16 cellular contexts compared by ENCODE assay signal in genomic region chr11:26828291-26828690, GRCh38.
DNase-seq lines count a peak whose midpoint lies in the region; ATAC-seq and TF ChIP-seq lines count a peak whose summit lies in the region.
"Had no signal": no experiment of that assay in that cellular context is flagged by ENCODE, and none has a peak within 500 bp of the region (broad histone marks: within the 10 kb centered on the region; RNA-seq: fewer than 3 reads in every experiment).

No MANE protein-coding gene starts in this region.

- H3K4ac ChIP-seq in trophoblast cell (ENCODE audit: low read depth, low read length), result no peak overlapping the region

- H2BK120ac ChIP-seq in trophoblast cell (ENCODE audit: insufficient read depth, low read length, poor library complexity), result no peak overlapping the region

- H3K9me3 ChIP-seq in body of pancreas, result peaks cover 0 to 14% (median 0%) of the 10 kb centered on the region in 3 donors
- peaks cover 7% of the 10 kb centered on the region for H3K9me3 ChIP-seq in trophoblast cell (ENCODE audit: insufficient read depth, low read depth, low read length)

- no peak overlapping the region for H2AFZ ChIP-seq in trophoblast cell (ENCODE audit: insufficient read depth, low read length, poor library complexity)

- peaks cover 3% of the 10 kb centered on the region for H3K79me1 ChIP-seq in trophoblast cell (ENCODE audit: low read length)

- H3K27ac ChIP-seq in body of pancreas (peak overlapping the region in 3 of 4 donors; percentile 49 to 68 (median 60)), trophoblast cell (ENCODE audit: low read depth, low read length) (peak overlapping the region; percentile 80)

- TF ChIP-seq POLR2A in body of pancreas (IDR thresholded peaks at IDR 0.05), result no peak

- DNase-seq in body of pancreas (no peak), left kidney (ENCODE audit: low read depth, low spot score) (peak; percentile 7), trophoblast cell (no peak), putamen (ENCODE audit: low spot score) (no peak), pons (ENCODE audit: low spot score) (no peak), HK-2 (ENCODE audit: unreplicated experiment) (no peak)
- DNase-seq: Calu3; CD4-positive, alpha-beta memory T cell; HFFc6; NCI-H1105; NCI-H1694 treated with DMSO at 0.1 percent for 48 hours; NCI-H2107; NCI-H2227 treated with DMSO at 0.1 percent for 48 hours; NCI-H524 treated with DMSO at 0.1 percent for 48 hours had no signal

- no peak overlapping the region for H2BK5ac ChIP-seq in trophoblast cell (ENCODE audit: low read depth, low read length, poor library complexity)

- no peak overlapping the region for H3K9ac ChIP-seq in trophoblast cell (ENCODE audit: low read length)

- no peak for TF ChIP-seq CTCF in body of pancreas (IDR thresholded peaks at IDR 0.05)

- H3K36me3 ChIP-seq in body of pancreas (replicated peaks in 1 of 2; ENCODE audit: insufficient read depth in 1 of 2, low read depth in 2 of 2) (no peaks in the 10 kb centered on the region), trophoblast cell (ENCODE audit: control insufficient read depth in 1 of 2, insufficient read depth in 2 of 2, low read length in 2 of 2) (no peaks in the 10 kb centered on the region)

- H3K4me2 ChIP-seq in trophoblast cell (ENCODE audit: low read length), result no peak overlapping the region

- H3K4me3 ChIP-seq in body of pancreas (no peak overlapping the region), trophoblast cell (ENCODE audit: low read depth, low read length) (no peak overlapping the region)

- H3K18ac ChIP-seq in trophoblast cell (ENCODE audit: low read length), result no peak overlapping the region

- peaks cover 11% of the 10 kb centered on the region for H3K4me1 ChIP-seq in body of pancreas
- no peaks in the 10 kb centered on the region for H3K4me1 ChIP-seq in trophoblast cell (ENCODE audit: control insufficient read depth in 1 of 2, insufficient read depth in 2 of 2, low read length in 2 of 2)

- H4K12ac ChIP-seq in trophoblast cell (ENCODE audit: low read depth, low read length), result no peak overlapping the region

- H3K23ac ChIP-seq in trophoblast cell (ENCODE audit: low read length), result no peak overlapping the region

- no peak overlapping the region for H4K8ac ChIP-seq in trophoblast cell (ENCODE audit: low read depth, low read length)

- no peak overlapping the region for H3K14ac ChIP-seq in trophoblast cell (ENCODE audit: low read length)

- H3K79me2 ChIP-seq in trophoblast cell (ENCODE audit: control insufficient read depth, insufficient read depth, low read length, poor library complexity), result no peaks in the 10 kb centered on the region

- intact Hi-C loops in body of pancreas (cut with DNase I), result no loop called here

- H2BK12ac ChIP-seq in trophoblast cell (ENCODE audit: low read length), result no peak overlapping the region

- WGBS in body of pancreas, 2 donors, result 24 to 34% methylated on average over 2 of the region's 2 CpGs
- no CpG with 5 or more reads among the region's 2 CpGs for WGBS in trophoblast cell (ENCODE audit: extremely low coverage, insufficient coverage, insufficient read length)

- H3K27me3 ChIP-seq in body of pancreas (no peaks in the 10 kb centered on the region), trophoblast cell (ENCODE audit: insufficient read depth, low read length) (no peaks in the 10 kb centered on the region)

- H2AK5ac ChIP-seq in trophoblast cell (ENCODE audit: low read length), result no peak overlapping the region

- ATAC-seq in GM18909 (IDR thresholded peaks at IDR 0.05; ENCODE audit: poor library complexity, unreplicated experiment) (peak; percentile 3), body of pancreas (peak; percentile 20), GM18858 (IDR thresholded peaks at IDR 0.05; ENCODE audit: unreplicated experiment) (no peak)

- H4K91ac ChIP-seq in trophoblast cell (ENCODE audit: low read depth, low read length), result no peak overlapping the region
